Comparison of ENCODE assay signal across 18 cellular contexts in genomic region chr19:6090634-6091033, GRCh38. TPM values are rescaled to one million over a fixed set of nuclear protein-coding genes. Genes with fewer than 3 reads are reported as not detected.
DNase-seq lines count a peak whose midpoint lies in the region; TF ChIP-seq lines count a peak whose summit lies in the region.
"Had no signal": no experiment of that assay in that cellular context is flagged by ENCODE, and none has a peak within 500 bp of the region (broad histone marks: within the 10 kb centered on the region; RNA-seq: fewer than 3 reads in every experiment).

No MANE protein-coding gene starts in this region.

- DNase-seq in RWPE1 (ENCODE audit: low spot score) (no peak), coronary artery (ENCODE audit: low spot score) (no peak), mesenchymal stem cell (no peak), transverse colon (no peak), AG20443 (ENCODE audit: low spot score) (no peak), HT-29 (ENCODE audit: low spot score) (no peak), NCI-H146 (lab: John Stamatoyannopoulos, UW) (no peak)
- DNase-seq: CD8-positive, alpha-beta T cell; GF-D8; MM.1S; NCI-H1105; NCI-H187 treated with DMSO at 0.1 percent for 48 hours; NCI-H446; NCI-H748 treated with DMSO at 0.1 percent for 48 hours; PC-3 had no signal

- in situ Hi-C loops in transverse colon (cut with MboI; ENCODE audit: low pct_ligation_motif_present in 1 of 4, low pct_unique_long_range_greater_than_20kb in 1 of 4, low sequenced_read_pairs in 3 of 4), result no loop called here

- WGBS in mesenchymal stem cell, result 94% methylated on average over 2 of the region's 3 CpGs
- WGBS in transverse colon (ENCODE audit: low coverage in 1 of 2), 2 donors, result 81 to 93% methylated on average over 3 of the region's 3 CpGs

- H3K14ac ChIP-seq in mesenchymal stem cell (ENCODE audit: low read length in 2 of 2), result no peak overlapping the region

- no peak for TF ChIP-seq EP300 in transverse colon (IDR thresholded peaks at IDR 0.05; ENCODE audit: low read depth)

- H3K9me3 ChIP-seq in mesenchymal stem cell (ENCODE audit: control insufficient read depth, low read length) (no peaks in the 10 kb centered on the region), transverse colon (no peaks in the 10 kb centered on the region)

- H2BK15ac ChIP-seq in mesenchymal stem cell (ENCODE audit: low read depth, poor library complexity, severe bottlenecking), result no peak overlapping the region

- H3K9ac ChIP-seq in mesenchymal stem cell (ENCODE audit: low read length), result peak overlapping the region; percentile 93

- H2BK120ac ChIP-seq in mesenchymal stem cell (ENCODE audit: low read depth, low read length), result no peak overlapping the region

- H3K4me1 ChIP-seq in mesenchymal stem cell (ENCODE audit: control insufficient read depth, insufficient read depth, low read depth, low read length) (peaks cover 23% of the 10 kb centered on the region), transverse colon (peaks cover 33 to 72% (median 51%) of the 10 kb centered on the region in 4 donors)

- no peak overlapping the region for H2AK5ac ChIP-seq in mesenchymal stem cell (ENCODE audit: low read length, severe bottlenecking)

- H4K91ac ChIP-seq in mesenchymal stem cell (ENCODE audit: low read length), result no peak overlapping the region

- no peak overlapping the region for H3K18ac ChIP-seq in mesenchymal stem cell (ENCODE audit: low read depth in 1 of 2, low read length in 2 of 2)

- H2AFZ ChIP-seq in mesenchymal stem cell (ENCODE audit: low read depth, low read length), result no peak overlapping the region
- H2AFZ ChIP-seq: GM23338 had no signal

- H2BK5ac ChIP-seq in mesenchymal stem cell (ENCODE audit: low read depth, low read length, poor library complexity, severe bottlenecking), result no peak overlapping the region

- H3K4me2 ChIP-seq in mesenchymal stem cell (ENCODE audit: low read length, poor library complexity, severe bottlenecking), result no peak overlapping the region
- H3K4me2 ChIP-seq: GM23338 had no signal

- H3K27me3 ChIP-seq in mesenchymal stem cell (ENCODE audit: control insufficient read depth in 1 of 2, insufficient read depth in 1 of 2, low read length in 2 of 2) (no peaks in the 10 kb centered on the region), transverse colon (no peaks in the 10 kb centered on the region)

- POLR2A ChIA-PET in RWPE1 (lab: Yijun Ruan, JAX; ENCODE audit: low non-redundant PET), result no interaction called here

- intact Hi-C loops in transverse colon (cut with DNase I; ENCODE audit: low total_unique reads), result no loop called here

- H3K4me3 ChIP-seq in coronary artery (no peak overlapping the region), mesenchymal stem cell (ENCODE audit: insufficient read depth in 1 of 2, low read depth in 1 of 2, low read length in 2 of 2) (no peak overlapping the region), transverse colon (no peak overlapping the region)
- H3K4me3 ChIP-seq: GM23338 had no signal

- H3K27ac ChIP-seq in RWPE1, result peak overlapping the region; percentile 96; the same call in 1 of the 2 replicates
- peak overlapping the region; percentile 74 to 96 for H3K27ac ChIP-seq in coronary artery
- H3K27ac ChIP-seq in mesenchymal stem cell (ENCODE audit: low read length, poor library complexity, severe bottlenecking), result no peak overlapping the region
- peak overlapping the region; percentile 94 to 97 (median 96) for H3K27ac ChIP-seq in transverse colon

- H3K23ac ChIP-seq in mesenchymal stem cell (ENCODE audit: low read length in 2 of 2), result no peak overlapping the region

- peaks cover 0 to 3% of the 10 kb centered on the region in 2 experiments for H3K36me3 ChIP-seq in mesenchymal stem cell (ENCODE audit: control insufficient read depth in 1 of 2, insufficient read depth in 2 of 2, low read depth in 1 of 2, low read length in 2 of 2)
- no peaks in the 10 kb centered on the region for H3K36me3 ChIP-seq in transverse colon

- no peak overlapping the region for H2BK12ac ChIP-seq in mesenchymal stem cell (ENCODE audit: low read length in 2 of 2)

- H3K79me1 ChIP-seq in mesenchymal stem cell (replicated peaks; ENCODE audit: low read length, poor library complexity, severe bottlenecking), result peaks cover 6% of the 10 kb centered on the region

- no peak for TF ChIP-seq POLR2A in transverse colon (IDR thresholded peaks at IDR 0.05)

- no peak overlapping the region for H3K4ac ChIP-seq in mesenchymal stem cell (ENCODE audit: low read depth in 1 of 2, low read length in 2 of 2)

- no peak overlapping the region for H4K8ac ChIP-seq in mesenchymal stem cell (ENCODE audit: low read length)

- TF ChIP-seq CTCF in RWPE1 (conservative IDR thresholded peaks at IDR 0.05; ENCODE audit: low read depth), result no peak
- no peak for TF ChIP-seq CTCF in coronary artery (IDR thresholded peaks at IDR 0.05)
- no peak for TF ChIP-seq CTCF in transverse colon (IDR thresholded peaks at IDR 0.05)

- CTCF ChIA-PET in RWPE1 (lab: Yijun Ruan, JAX), result no interaction called here

RNA-seq across cellular contexts. Expression of gene RFX2, which starts 19.7 kb away (rescaled TPM):
- 3.2 TPM for polyA plus RNA-seq in mesenchymal stem cell (2013, experiment 1 of 2)
- polyA plus RNA-seq in mesenchymal stem cell (2013, experiment 2 of 2), result 2.9 TPM
- 10 to 100 TPM in 2 of 4 donors, 1 to 10 TPM in 2; 6.1 to 57.5 (median 11.8) TPM for total RNA-seq in transverse colon
- 11.8 and 18.8 TPM in 2 replicates for total RNA-seq in HT-29 (2014; rRNA removed; shearing (Covaris generic))

RNA-seq across cellular contexts. Expression of gene ACSBG2, which starts 44.8 kb away (rescaled TPM):
- polyA plus RNA-seq in mesenchymal stem cell (2013, experiment 1 of 2), result not detected
- not detected for polyA plus RNA-seq in mesenchymal stem cell (2013, experiment 2 of 2)
- not detected for total RNA-seq in transverse colon
- total RNA-seq in HT-29 (2014; rRNA removed; shearing (Covaris generic)), result not detected in 2 replicates
- total RNA-seq: CD8-positive, alpha-beta T cell; GM23338; PC-3 had no signal
- polyA plus RNA-seq: AG04450, BJ, GM23338 had no signal
